Comparison of ENCODE assay signal across 15 cellular contexts in genomic region chr3:159620873-159621272, GRCh38.
DNase-seq lines count a peak whose midpoint lies in the region; ATAC-seq and TF ChIP-seq lines count a peak whose summit lies in the region.
"Had no signal": no experiment of that assay in that cellular context is flagged by ENCODE, and none has a peak within 500 bp of the region (broad histone marks: within the 10 kb centered on the region; RNA-seq: fewer than 3 reads in every experiment).

No MANE protein-coding gene starts in this region.

- TF ChIP-seq CTCF in MCF 10A (IDR thresholded peaks at IDR 0.05; ENCODE audit: unreplicated experiment) (no peak), breast epithelium (IDR thresholded peaks at IDR 0.05) (no peak), Peyer's patch (IDR thresholded peaks at IDR 0.05) (no peak)

- no peak for TF ChIP-seq POLR2A in breast epithelium (IDR thresholded peaks at IDR 0.05)
- TF ChIP-seq POLR2A in Peyer's patch (IDR thresholded peaks at IDR 0.05), result no peak

- no peak overlapping the region for H3K27ac Mint-ChIP-seq in MCF 10A (ENCODE audit: low read depth, unreplicated experiment)
- H3K27ac Mint-ChIP-seq: activated B cell treated with CpG ODN at 0.5 μM for 24 hours, naive B cell had no signal

- H3K27ac ChIP-seq in breast epithelium, result no peak overlapping the region
- no peak overlapping the region for H3K27ac ChIP-seq in Peyer's patch
- H3K27ac ChIP-seq: thoracic aorta had no signal

- no peak overlapping the region for H3K4me3 ChIP-seq in breast epithelium
- no peak overlapping the region for H3K4me3 ChIP-seq in Peyer's patch
- H3K4me3 ChIP-seq: sigmoid colon, thoracic aorta had no signal

- H3K27me3 ChIP-seq in breast epithelium (no peaks in the 10 kb centered on the region), Peyer's patch (no peaks in the 10 kb centered on the region)
- H3K27me3 ChIP-seq: sigmoid colon had no signal

- no peaks in the 10 kb centered on the region for H3K4me1 ChIP-seq in breast epithelium
- H3K4me1 ChIP-seq in Peyer's patch, result no peaks in the 10 kb centered on the region

- H3K27me3 Mint-ChIP-seq in MCF 10A (ENCODE audit: insufficient read depth, unreplicated experiment), result no peaks in the 10 kb centered on the region
- H3K27me3 Mint-ChIP-seq: activated B cell treated with CpG ODN at 0.5 μM for 24 hours had no signal

- H3K9me3 ChIP-seq in breast epithelium (no peaks in the 10 kb centered on the region), Peyer's patch (no peaks in the 10 kb centered on the region)
- H3K9me3 ChIP-seq: sigmoid colon, thoracic aorta had no signal

- ATAC-seq in SK-N-SH treated with all-trans-retinoic acid at 6 μM for 48 hours, result peak; percentile 84

- DNase-seq in MCF 10A (ENCODE audit: unreplicated experiment) (peak; percentile 80), breast epithelium (ENCODE audit: low spot score in 2 of 2) (no peak), fibroblast of peridontal ligament (ENCODE audit: extremely low read depth) (peak; percentile 69), NCI-H2171 (lab: John Stamatoyannopoulos, UW) (no peak), Peyer's patch (no peak), MV-4-11 (lab: John Stamatoyannopoulos, UW) (no peak)
- no peak for DNase-seq in activated T-cell treated with anti-CD3 and anti-CD28 coated beads, Interleukin-2, amount 50 U/mL, for 48 hours
- DNase-seq: activated B cell treated with CpG ODN at 0.5 μM for 24 hours, DND-41, naive B cell, NCI-H446, SHP77, sigmoid colon had no signal

- intact Hi-C loops in MCF 10A (cut with micrococcal nuclease) (no loop called here), breast epithelium (cut with DNase I; ENCODE audit: low total_unique reads) (no loop called here)

- no TSS peak for BruUV-seq in MCF 10A (replicated peaks; lab: Mats Ljungman, UMichigan)

- H3K36me3 ChIP-seq in breast epithelium (no peaks in the 10 kb centered on the region), Peyer's patch (no peaks in the 10 kb centered on the region)
- H3K36me3 ChIP-seq: sigmoid colon, thoracic aorta had no signal

- H3K9me3 Mint-ChIP-seq in MCF 10A (ENCODE audit: unreplicated experiment), result no peaks in the 10 kb centered on the region
- H3K9me3 Mint-ChIP-seq: activated B cell treated with CpG ODN at 0.5 μM for 24 hours had no signal

- CTCF ChIA-PET in MCF 10A (lab: Yijun Ruan, JAX), result interaction anchor here (0.6 to 8.3 kb wide), 10 partner anchors 20 to 821 kb away, joined by 3 to 83 read pairs (median 4); no protein-coding TSS in a partner anchor

- H3K4me1 Mint-ChIP-seq in MCF 10A (ENCODE audit: insufficient read depth, unreplicated experiment), result peaks cover 14% of the 10 kb centered on the region
- H3K4me1 Mint-ChIP-seq: activated B cell treated with CpG ODN at 0.5 μM for 24 hours, naive B cell had no signal

- H3K36me3 Mint-ChIP-seq in MCF 10A (ENCODE audit: insufficient read depth, unreplicated experiment), result peaks cover 5% of the 10 kb centered on the region
- H3K36me3 Mint-ChIP-seq: naive B cell had no signal

- H3K4me3 Mint-ChIP-seq in MCF 10A (ENCODE audit: unreplicated experiment), result no peak overlapping the region
- H3K4me3 Mint-ChIP-seq: activated B cell treated with CpG ODN at 0.5 μM for 24 hours, naive B cell had no signal

- POLR2A ChIA-PET in MCF 10A (lab: Yijun Ruan, JAX), result interaction anchor here (0.7 to 1.8 kb wide), 8 partner anchors 10 to 187 kb away, joined by 3 to 5 read pairs (median 4); no protein-coding TSS in a partner anchor

TF ChIP-seq in SK-N-SH treated with all-trans-retinoic acid at 6 μM for 48 hours, 23 proteins besides CTCF, POLR2A, EP300 and RAD21:
- TF ChIP-seq OSR1 (CRISPR knock-in tag; IDR thresholded peaks at IDR 0.05) (no peak), ISL1 (CRISPR knock-in tag; IDR thresholded peaks at IDR 0.05) (peak; percentile 34; the same call in 1 of the 2 replicates)
TF ChIP-seq in SK-N-SH treated with all-trans-retinoic acid at 6 μM for 48 hours: peak in this region for 1.

Comparison
In these comparisons a context has a peak if more than half of its experiments do, and no peak if none do; other contexts are left out.
1. DNase-seq: peak in MCF 10A (single experiment) and fibroblast of peridontal ligament (single experiment); none in breast epithelium (0 of 2), NCI-H2171 (single experiment), Peyer's patch (0 of 3), MV-4-11 (single experiment) and activated T-cell treated with anti-CD3 and anti-CD28 coated beads, Interleukin-2, amount 50 U/mL, for 48 hours (0 of 2).